In genomic region chr20:60334936-60335335, GRCh38 we compare ENCODE assay signal across 29 cellular contexts.
"Had no signal": no experiment of that assay in that cellular context is flagged by ENCODE, and none has a peak within 500 bp of the region (broad histone marks: within the 10 kb centered on the region; RNA-seq: fewer than 3 reads in every experiment).

No MANE protein-coding gene starts in this region.

- H3K4me3 ChIP-seq: adrenal gland, body of pancreas, colonic mucosa, esophagus squamous epithelium had no signal

- DNase-seq: activated B cell treated with CpG ODN at 0.5 μM for 24 hours; activated CD4-positive, alpha-beta memory T cell treated with anti-CD3 and anti-CD28 coated beads for 36 hours; activated CD4-positive, alpha-beta T cell treated with anti-CD3 and anti-CD28 coated beads for 36 hours; activated CD4-positive, alpha-beta T cell treated with anti-CD3 and anti-CD28 coated beads, Interleukin-2, amount 10 ng/mL, durations not matched to agents 24 days and 14 days; activated CD8-positive, alpha-beta memory T cell treated with anti-CD3 and anti-CD28 coated beads, Interleukin-2, amount 10 ng/mL, durations not matched to agents 7 days and 5 days; activated CD8-positive, alpha-beta memory T cell treated with anti-CD3 and anti-CD28 coated beads, Interleukin-2, amount 50 U/mL, for 4 hours; activated CD8-positive, alpha-beta T cell treated with anti-CD3 and anti-CD28 coated beads, Interleukin-2, amount 10 ng/mL, durations not matched to agents 7 days and 5 days; activated effector memory CD4-positive, alpha-beta T cell treated with anti-CD3 and anti-CD28 coated beads, Interleukin-2, amount 50 U/mL, for 16 hours; activated naive CD4-positive, alpha-beta T cell treated with anti-CD3 and anti-CD28 coated beads for 36 hours; activated naive CD8-positive, alpha-beta T cell treated with anti-CD3 and anti-CD28 coated beads for 36 hours; activated naive CD8-positive, alpha-beta T cell treated with anti-CD3 and anti-CD28 coated beads, Interleukin-2, amount 50 U/mL, for 24 hours; activated T-cell treated with anti-CD3 and anti-CD28 coated beads, Interleukin-2, amount 50 U/mL, for 1 hour; activated T-cell treated with anti-CD3 and anti-CD28 coated beads, Interleukin-2, amount 50 U/mL, for 48 hours; adrenal gland; amygdala; aorta; body of pancreas; central memory CD4-positive, alpha-beta T cell; cerebellar nuclear complex; colonic mucosa; effector CD8-positive, alpha-beta T cell; esophagus squamous epithelium; head of caudate nucleus; T-helper 1 cell; T-helper 17 cell; T1000; WERI-Rb-1 had no signal

- H3K4me1 ChIP-seq: adrenal gland, body of pancreas, colonic mucosa, esophagus squamous epithelium had no signal

- H3K27me3 ChIP-seq: adrenal gland, body of pancreas, colonic mucosa, esophagus squamous epithelium had no signal

- H3K27ac ChIP-seq: adrenal gland, body of pancreas, colonic mucosa, epithelial cell of prostate, esophagus squamous epithelium, WERI-Rb-1 had no signal

- H3K9me3 ChIP-seq: adrenal gland, body of pancreas, colonic mucosa, esophagus squamous epithelium had no signal

- ATAC-seq: activated CD4-positive, alpha-beta T cell treated with anti-CD3 and anti-CD28 coated beads for 36 hours; activated CD4-positive, CD25-positive, alpha-beta regulatory T cell treated with anti-CD3 and anti-CD28 coated beads, Interleukin-2, amount 50 U/mL, for 24 hours; activated CD8-positive, alpha-beta memory T cell treated with anti-CD3 and anti-CD28 coated beads, Interleukin-2, amount 10 ng/mL, durations not matched to agents 7 days and 5 days; activated CD8-positive, alpha-beta T cell treated with anti-CD3 and anti-CD28 coated beads, Interleukin-2, amount 10 ng/mL, durations not matched to agents 7 days and 5 days; activated naive CD8-positive, alpha-beta T cell treated with anti-CD3 and anti-CD28 coated beads, Interleukin-2, amount 50 U/mL, for 24 hours; body of pancreas; T-helper 17 cell had no signal

- H3K36me3 ChIP-seq: adrenal gland, colonic mucosa, esophagus squamous epithelium, WERI-Rb-1 had no signal
